22 cellular contexts compared by ENCODE assay signal in genomic region chr7:55142919-55143600, GRCh38.
DNase-seq lines count a peak whose midpoint lies in the region; ATAC-seq and TF ChIP-seq lines count a peak whose summit lies in the region.
"Had no signal": no experiment of that assay in that cellular context is flagged by ENCODE, and none has a peak within 500 bp of the region (broad histone marks: within the 10 kb centered on the region; RNA-seq: fewer than 3 reads in every experiment).

No MANE protein-coding gene starts in this region.

- H2BK5ac ChIP-seq in IMR-90 (ENCODE audit: low read depth, low read length, poor library complexity, severe bottlenecking): no peak overlapping the region

- 0 out of 3 replicates have a peak overlapping the region, but pooled peaks have one; percentile 46 for H2BK15ac ChIP-seq in IMR-90 (ENCODE audit: low read depth, low read length)

- no peak overlapping the region for H3K27ac ChIP-seq in IMR-90 (ENCODE audit: insufficient read depth, low read length)
- peak overlapping the region in 1 of 4 donors; percentile 54 for H3K27ac ChIP-seq in esophagus muscularis mucosa (replicated peaks in 1 of 4)
- peak overlapping the region in 1 of 3 donors; percentile 32 for H3K27ac ChIP-seq in right lobe of liver
- no peak overlapping the region for H3K27ac ChIP-seq in dorsolateral prefrontal cortex
- H3K27ac ChIP-seq: BLaER1, HL-60, SK-N-MC had no signal

- DNase-seq in IMR-90: no peak
- peak; percentile 45 for DNase-seq in esophagus muscularis mucosa (ENCODE audit: extremely low spot score)
- no peak for DNase-seq in right lobe of liver
- DNase-seq in activated CD4-positive, alpha-beta T cell treated with anti-CD3 and anti-CD28 coated beads, Interleukin-2, amount 50 U/mL, for 4 hours: no peak
- no peak for DNase-seq in dorsolateral prefrontal cortex
- DNase-seq: CD4-positive, CD25-positive, alpha-beta regulatory T cell; DMS53; H9; KBM-7; NCI-H1105 treated with DMSO at 0.1 percent for 48 hours; NCI-H146; NCI-H1930; NCI-H2107; NCI-H524 treated with DMSO at 0.1 percent for 48 hours; NCI-H774; SIG-M5 had no signal

- 0 out of 2 replicates have a peak overlapping the region, but pooled peaks have one; percentile 6 for H3K4ac ChIP-seq in IMR-90 (ENCODE audit: low read depth, low read length)

- POLR2A ChIA-PET in IMR-90 (lab: Charles Lee; ENCODE audit: unreplicated experiment): interaction anchor here (0.9 kb wide), 1 partner anchor 10 kb away, joined by 3 read pairs; no protein-coding TSS in a partner anchor

- H4K91ac ChIP-seq in IMR-90 (ENCODE audit: insufficient read depth, low read depth, low read length): no peak overlapping the region

- no TSS peak for BruUV-seq in IMR-90 (replicated peaks; lab: Mats Ljungman, UMichigan)

- no peak overlapping the region for H3K4me2 ChIP-seq in IMR-90 (ENCODE audit: low read depth, low read length)
- H3K4me2 ChIP-seq: BLaER1, GM23338 had no signal

- no peak overlapping the region for H4K5ac ChIP-seq in IMR-90 (ENCODE audit: low read depth, low read length)

- H2BK20ac ChIP-seq in IMR-90 (ENCODE audit: low read depth, low read length): peak overlapping the region; percentile 39; the same call in 1 of the 2 replicates

- no peak overlapping the region for H2AFZ ChIP-seq in IMR-90 (replicated peaks; ENCODE audit: low read length, poor library complexity)
- H2AFZ ChIP-seq: GM23338 had no signal

- no peak overlapping the region for H2BK120ac ChIP-seq in IMR-90 (ENCODE audit: low read depth, low read length)

- in situ Hi-C loops in IMR-90 (cut with MboI; ENCODE audit: low sequenced_read_pairs): no loop called here

- H3K56ac ChIP-seq in IMR-90 (ENCODE audit: extremely low read depth, insufficient read depth, low read length): no peak overlapping the region

- H3K23ac ChIP-seq in IMR-90 (ENCODE audit: low read depth, low read length): peak overlapping the region; percentile 55; the same call in 1 of the 2 replicates

- CTCF ChIA-PET in IMR-90 (lab: Yijun Ruan, JAX): interaction anchor here (0.9 kb wide), 1 partner anchor 22 kb away, joined by 3 read pairs; no protein-coding TSS in a partner anchor

- WGBS in IMR-90 (ENCODE audit: extremely low coverage in 2 of 2, insufficient read length in 1 of 2), 2 experiments: 89% methylated on average over 7 of the region's 13 CpGs; no CpG with 5 or more reads in 1 of the 2 experiments
- 89% methylated on average over 13 of the region's 13 CpGs for WGBS in esophagus muscularis mucosa
- WGBS in right lobe of liver (ENCODE audit: insufficient coverage, low coverage, low lambda C conversion rate, missing lambda C conversion rate): 59% methylated on average over 11 of the region's 13 CpGs

- no peaks in the 10 kb centered on the region for H3K27me3 ChIP-seq in IMR-90 (ENCODE audit: control insufficient read depth, insufficient read depth, low read length)
- no peaks in the 10 kb centered on the region for H3K27me3 ChIP-seq in esophagus muscularis mucosa
- H3K27me3 ChIP-seq in right lobe of liver: no peaks in the 10 kb centered on the region
- peaks cover 0 to 10% (median 0%) of the 10 kb centered on the region in 45 donors for H3K27me3 ChIP-seq in dorsolateral prefrontal cortex
- H3K27me3 ChIP-seq: BLaER1 had no signal

- TF ChIP-seq CTCF in IMR-90 (conservative IDR thresholded peaks at IDR 0.05; ENCODE audit: low read depth, low read length): no peak
- no peak for TF ChIP-seq CTCF in esophagus muscularis mucosa (IDR thresholded peaks at IDR 0.05)
- TF ChIP-seq CTCF in right lobe of liver (IDR thresholded peaks at IDR 0.05): peak in 1 of 4 donors; percentile 8
- TF ChIP-seq CTCF in dorsolateral prefrontal cortex (IDR thresholded peaks at IDR 0.05 in 54 of 56, conservative IDR thresholded peaks at IDR 0.05 in 2 of 56; ENCODE audit: low read depth in 1 of 56, partially characterized antibody in 56 of 56): no peak

- TF ChIP-seq POLR2A in IMR-90 (IDR thresholded peaks at IDR 0.05; ENCODE audit: low read depth, low read length): no peak
- no peak for TF ChIP-seq POLR2A in esophagus muscularis mucosa (IDR thresholded peaks at IDR 0.05; ENCODE audit: low read depth)
- TF ChIP-seq POLR2A in right lobe of liver (IDR thresholded peaks at IDR 0.05): no peak

- H3K4me3 ChIP-seq in IMR-90 (ENCODE audit: insufficient read depth, low read depth, low read length) (no peak overlapping the region), esophagus muscularis mucosa (no peak overlapping the region), right lobe of liver (no peak overlapping the region), dorsolateral prefrontal cortex (no peak overlapping the region)
- H3K4me3 ChIP-seq: BLaER1, GM23338, SK-N-MC had no signal

- peak overlapping the region; percentile 58; the same call in 1 of the 2 replicates for H2AK5ac ChIP-seq in IMR-90 (ENCODE audit: low read depth, low read length)

- H3K9me3 ChIP-seq in IMR-90 (ENCODE audit: control insufficient read depth, insufficient read depth, low read length) (peaks cover 2% of the 10 kb centered on the region), esophagus muscularis mucosa (no peaks in the 10 kb centered on the region), right lobe of liver (no peaks in the 10 kb centered on the region)

- no peak for ATAC-seq in IMR-90 (ENCODE audit: low read depth)
- ATAC-seq in right lobe of liver: peak in 3 of 4 donors; percentile 27 to 59 (median 58)
- no peak for ATAC-seq in HG03045 (IDR thresholded peaks at IDR 0.05; ENCODE audit: unreplicated experiment)
- ATAC-seq in GM21717 (IDR thresholded peaks at IDR 0.05; ENCODE audit: unreplicated experiment): no peak
- ATAC-seq: GM23338 had no signal

- no peak overlapping the region for H2AK9ac ChIP-seq in IMR-90 (replicated peaks; ENCODE audit: low read depth, low read length, poor library complexity)

- H4K8ac ChIP-seq in IMR-90 (ENCODE audit: low read depth in 2 of 2, low read length in 2 of 2): peak overlapping the region in 1 of 2 experiments; percentile 43; a peak in 1 of 4 replicates

- dilution Hi-C loops in IMR-90 (cut with HindIII; ENCODE audit: low sequenced_read_pairs, unreplicated experiment): no loop called here

- peak overlapping the region; percentile 34; the same call in 1 of the 2 replicates for H3K14ac ChIP-seq in IMR-90 (replicated peaks; ENCODE audit: low read depth, low read length)

- intact Hi-C loops in IMR-90 (cut with micrococcal nuclease): no loop called here
- intact Hi-C loops in esophagus muscularis mucosa (cut with DNase I): no loop called here
- intact Hi-C loops in right lobe of liver (cut with DNase I): no loop called here
- intact Hi-C loops in dorsolateral prefrontal cortex (cut with DNase I): loop anchor here in 1 of 2 donors (10.0 kb wide), 1 partner anchor 112 kb away; no protein-coding TSS in a partner anchor

- TF ChIP-seq EP300 in esophagus muscularis mucosa (IDR thresholded peaks at IDR 0.05): no peak

- H3K36me3 ChIP-seq in IMR-90 (ENCODE audit: control insufficient read depth, insufficient read depth, low read length) (peaks cover 49% of the 10 kb centered on the region), esophagus muscularis mucosa (peaks cover 7 to 54% (median 41%) of the 10 kb centered on the region in 4 donors), right lobe of liver (peaks cover 0 to 47% (median 9%) of the 10 kb centered on the region in 4 donors)
- H3K36me3 ChIP-seq: BLaER1 had no signal

- H4K20me1 ChIP-seq in IMR-90 (ENCODE audit: insufficient read depth, low read length): no peaks in the 10 kb centered on the region
- H4K20me1 ChIP-seq: BLaER1 had no signal

- peaks cover 53 to 83% of the 10 kb centered on the region in 2 experiments for H3K79me1 ChIP-seq in IMR-90 (ENCODE audit: low read depth in 1 of 2, low read length in 2 of 2)

- no peak for TF ChIP-seq RAD21 in IMR-90 (IDR thresholded peaks at IDR 0.05; ENCODE audit: low read length)

- H3K18ac ChIP-seq in IMR-90 (ENCODE audit: low read depth, low read length): peak overlapping the region; percentile 2; the same call in 1 of the 2 replicates

- H3K4me1 ChIP-seq in IMR-90 (ENCODE audit: control insufficient read depth, insufficient read depth, low read length) (peaks cover 18% of the 10 kb centered on the region), esophagus muscularis mucosa (peaks cover 12 to 40% (median 32%) of the 10 kb centered on the region in 4 donors), right lobe of liver (peaks cover 0 to 27% (median 4%) of the 10 kb centered on the region in 4 donors)
- H3K4me1 ChIP-seq: BLaER1 had no signal

- H3K9me1 ChIP-seq in IMR-90 (ENCODE audit: insufficient read depth, low read length): peaks cover 20% of the 10 kb centered on the region

- H3K9ac ChIP-seq in IMR-90 (ENCODE audit: low read depth, low read length): no peak overlapping the region
- H3K9ac ChIP-seq: BLaER1 had no signal

TF ChIP-seq in IMR-90, 13 proteins besides CTCF, POLR2A, EP300 and RAD21 (continues in another document):
- TF ChIP-seq RCOR1 (IDR thresholded peaks at IDR 0.05; ENCODE audit: insufficient replicate concordance, low read length) (no peak), MAZ (IDR thresholded peaks at IDR 0.05; ENCODE audit: borderline replicate concordance, low read depth, low read length) (no peak), FOS (IDR thresholded peaks at IDR 0.05; ENCODE audit: low read depth, low read length) (no peak), CHD1 (IDR thresholded peaks at IDR 0.05; ENCODE audit: low read depth, low read length) (no peak), BHLHE40 (IDR thresholded peaks at IDR 0.05; ENCODE audit: low read depth, low read length) (no peak), CEBPB (IDR thresholded peaks at IDR 0.05; ENCODE audit: low read depth, low read length) (no peak), MAFK (IDR thresholded peaks at IDR 0.05; ENCODE audit: low read depth, low read length) (no peak), ELK1 (IDR thresholded peaks at IDR 0.05; ENCODE audit: borderline replicate concordance, low read depth, low read length) (no peak), NFE2L2 (IDR thresholded peaks at IDR 0.05; ENCODE audit: low read depth, low read length) (no peak), USF2 (IDR thresholded peaks at IDR 0.05; ENCODE audit: low read depth, low read length) (no peak)

Comparison
In these comparisons a context has a peak if more than half of its experiments do, and no peak if none do; other contexts are left out.
1. ATAC-seq: peak in right lobe of liver (3 of 4); none in IMR-90 (single experiment), HG03045 (single experiment) and GM21717 (single experiment).